Comparison of ENCODE assay signal across 23 cellular contexts in genomic region chr16:86248325-86248905, GRCh38.
"Had no signal": no experiment of that assay in that cellular context is flagged by ENCODE, and none has a peak within 500 bp of the region (broad histone marks: within the 10 kb centered on the region; RNA-seq: fewer than 3 reads in every experiment).

No MANE protein-coding gene starts in this region.

- H3K27ac ChIP-seq: epithelial cell of prostate, esophagus muscularis mucosa, gastrocnemius medialis, parathyroid adenoma, psoas muscle, spleen, thoracic aorta, transverse colon had no signal

- DNase-seq: central memory CD4-positive, alpha-beta T cell; effector memory CD8-positive, alpha-beta T cell; gastrocnemius medialis; glutamatergic neuron; mammary epithelial cell; midbrain; naive B cell; occipital lobe; psoas muscle; retina; spleen; stimulated activated CD4-positive, alpha-beta T cell treated with anti-CD3 and anti-CD28 coated beads, Interleukin-15, amount 100 ng/mL, for 24 hours; stimulated activated CD4-positive, alpha-beta T cell treated with anti-CD3 and anti-CD28 coated beads, Interleukin-1b, Interleukin-23, amount 100 ng/mL, for 48 hours; stimulated activated CD4-positive, alpha-beta T cell treated with anti-CD3 and anti-CD28 coated beads, Interleukin-4, amount 100 ng/mL, for 24 hours; stimulated activated naive CD8-positive, alpha-beta T cell treated with anti-CD3 and anti-CD28 coated beads, Interleukin-15, amount 100 ng/mL, for 72 hours; transverse colon had no signal

- H3K27me3 ChIP-seq: esophagus muscularis mucosa, transverse colon had no signal

- H3K9me3 ChIP-seq: esophagus muscularis mucosa, gastrocnemius medialis, psoas muscle, spleen, thoracic aorta, transverse colon had no signal

- H3K27ac Mint-ChIP-seq: effector memory CD8-positive, alpha-beta T cell; naive B cell; nephron; stimulated activated memory B cell treated with anti-CD40 and anti-IgM and Interleukin-4, amounts not matched to agents 10 μg/mL and 1 μg/mL and 100 μg/mL, for 72 hours; stimulated activated naive CD8-positive, alpha-beta T cell treated with anti-CD3 and anti-CD28 coated beads, Interleukin-15, amount 100 ng/mL, for 72 hours had no signal

- H3K9me3 Mint-ChIP-seq: effector memory CD8-positive, alpha-beta T cell; stimulated activated naive CD8-positive, alpha-beta T cell treated with anti-CD3 and anti-CD28 coated beads, Interleukin-15, amount 100 ng/mL, for 72 hours had no signal

- H3K4me1 ChIP-seq: esophagus muscularis mucosa, gastrocnemius medialis, parathyroid adenoma, psoas muscle, spleen, transverse colon had no signal

- ATAC-seq: effector memory CD8-positive, alpha-beta T cell; gastrocnemius medialis; psoas muscle; sciatic nerve; stimulated activated memory B cell treated with anti-CD40 and anti-IgM and Interleukin-4, amounts not matched to agents 10 μg/mL and 1 μg/mL and 100 μg/mL, for 72 hours; stimulated activated naive CD8-positive, alpha-beta T cell treated with anti-CD3 and anti-CD28 coated beads, Interleukin-15, amount 100 ng/mL, for 72 hours had no signal

- H3K36me3 Mint-ChIP-seq: stimulated activated memory B cell treated with anti-CD40 and anti-IgM and Interleukin-4, amounts not matched to agents 10 μg/mL and 1 μg/mL and 100 μg/mL, for 72 hours had no signal

- H3K36me3 ChIP-seq: esophagus muscularis mucosa, gastrocnemius medialis, spleen, thoracic aorta, transverse colon had no signal

- H3K4me3 ChIP-seq: esophagus muscularis mucosa, gastrocnemius medialis, psoas muscle, spleen, thoracic aorta, transverse colon had no signal

- H3K4me3 Mint-ChIP-seq: effector memory CD8-positive, alpha-beta T cell; naive B cell; nephron; stimulated activated memory B cell treated with anti-CD40 and anti-IgM and Interleukin-4, amounts not matched to agents 10 μg/mL and 1 μg/mL and 100 μg/mL, for 72 hours; stimulated activated naive CD8-positive, alpha-beta T cell treated with anti-CD3 and anti-CD28 coated beads, Interleukin-15, amount 100 ng/mL, for 72 hours had no signal

- H3K4me1 Mint-ChIP-seq: naive B cell; nephron; stimulated activated naive CD8-positive, alpha-beta T cell treated with anti-CD3 and anti-CD28 coated beads, Interleukin-15, amount 100 ng/mL, for 72 hours had no signal
